Comparison of ENCODE assay signal across 29 cellular contexts in genomic region chr11:72267956-72268617, GRCh38. TPM values are rescaled to one million over a fixed set of nuclear protein-coding genes. Genes with fewer than 3 reads are reported as not detected.
"Had no signal": no experiment of that assay in that cellular context is flagged by ENCODE, and none has a peak within 500 bp of the region (broad histone marks: within the 10 kb centered on the region; RNA-seq: fewer than 3 reads in every experiment).

No MANE protein-coding gene starts in this region.

- ATAC-seq: activated CD8-positive, alpha-beta memory T cell treated with anti-CD3 and anti-CD28 coated beads, Interleukin-2, amount 10 ng/mL, durations not matched to agents 7 days and 5 days; T-cell had no signal

- H2AFZ ChIP-seq: PC-9 had no signal

- DNase-seq: activated CD4-positive, alpha-beta T cell treated with anti-CD3 and anti-CD28 coated beads for 4 hours; activated CD4-positive, alpha-beta T cell treated with anti-CD3 and anti-CD28 coated beads, Interleukin-2, amount 50 U/mL, for 48 hours; activated CD8-positive, alpha-beta memory T cell treated with anti-CD3 and anti-CD28 coated beads, Interleukin-2, amount 10 ng/mL, durations not matched to agents 7 days and 5 days; activated effector memory CD4-positive, alpha-beta T cell treated with Interleukin-2 at 50 U/mL for 16 hours; activated naive CD4-positive, alpha-beta T cell; activated T-cell treated with anti-CD3 and anti-CD28 coated beads, Interleukin-2, amount 50 U/mL, for 24 hours; aorta; caudate nucleus; colonic mucosa; Karpas-422; MV-4-11; NCI-H1105 treated with DMSO at 0.1 percent for 48 hours; NCI-H1436 treated with DMSO at 0.1 percent for 48 hours; NCI-H187; NCI-H2081; NCI-H2171; NCI-H2227 treated with DMSO at 0.1 percent for 48 hours; NCI-H526; NCI-H82; PC-9; SHP77 treated with DMSO at 0.1 percent for 48 hours; T-cell; T-helper 2 cell; T1000 had no signal

- H3K36me3 ChIP-seq: breast epithelium, colonic mucosa had no signal

- H3K4me3 ChIP-seq: breast epithelium, colonic mucosa, PC-9 had no signal

- H3K27me3 ChIP-seq: breast epithelium, colonic mucosa had no signal

- H3K27ac ChIP-seq: breast epithelium, colonic mucosa, PC-9 had no signal

- H3K4me1 ChIP-seq: breast epithelium, colonic mucosa had no signal

- H3K9me3 ChIP-seq: breast epithelium, colonic mucosa had no signal

- H3K4me2 ChIP-seq: PC-9 had no signal

RNA-seq across cellular contexts. Expression of gene PHOX2A, which starts 24.1 kb away (rescaled TPM):
- total RNA-seq: activated CD8-positive, alpha-beta memory T cell treated with anti-CD3 and anti-CD28 coated beads, Interleukin-2, amount 10 ng/mL, durations not matched to agents 7 days and 5 days; activated T-helper 1 cell treated with anti-CD3 and anti-CD28 coated beads, Interleukin-12 subunit alpha, Interleukin-12 subunit beta, Interleukin-2, Interleukin-4 antibody, amounts not matched to agents 30 ng/mL and 10 ng/mL and 1 ng/mL, durations not matched to agents 14 hours and 24 hours and 36 hours; aorta; breast epithelium; cerebellum; NCI-H460; PC-9; SK-MEL-5; T-cell had no signal
- polyA plus RNA-seq: aorta had no signal

RNA-seq across cellular contexts. Expression of gene FOLR2, which starts 51.5 kb away (rescaled TPM):
- total RNA-seq: activated CD8-positive, alpha-beta memory T cell treated with anti-CD3 and anti-CD28 coated beads, Interleukin-2, amount 10 ng/mL, durations not matched to agents 7 days and 5 days; activated T-helper 1 cell treated with anti-CD3 and anti-CD28 coated beads, Interleukin-12 subunit alpha, Interleukin-12 subunit beta, Interleukin-2, Interleukin-4 antibody, amounts not matched to agents 30 ng/mL and 10 ng/mL and 1 ng/mL, durations not matched to agents 14 hours and 24 hours and 36 hours; NCI-H460; PC-9; SK-MEL-5; T-cell had no signal
